Comparison of ENCODE assay signal across 28 cellular contexts in genomic region chr21:21963911-21964310, GRCh38.
"Had no signal": no experiment of that assay in that cellular context is flagged by ENCODE, and none has a peak within 500 bp of the region (broad histone marks: within the 10 kb centered on the region; RNA-seq: fewer than 3 reads in every experiment).

No MANE protein-coding gene starts in this region.

- H3K36me3 ChIP-seq: left ventricle myocardium inferior, neural progenitor cell, neutrophil, right atrium auricular region, right lobe of liver, stomach, thyroid gland, transverse colon, upper lobe of left lung, vagina had no signal

- H3K4me1 Mint-ChIP-seq: mesothelial cell of epicardium; naive B cell; natural killer cell; nephron progenitor cell; stimulated activated memory B cell treated with anti-CD40 and anti-IgM and Interleukin-4, amounts not matched to agents 10 μg/mL and 1 μg/mL and 100 μg/mL, for 72 hours had no signal

- H3K27me3 Mint-ChIP-seq: naive B cell; progenitor cell of endocrine pancreas; stimulated activated memory B cell treated with anti-CD40 and anti-IgM and Interleukin-4, amounts not matched to agents 10 μg/mL and 1 μg/mL and 100 μg/mL, for 72 hours had no signal

- H3K9ac ChIP-seq: neural progenitor cell, parathyroid adenoma had no signal

- H3K9me3 ChIP-seq: neutrophil, right lobe of liver, testis, thyroid gland, vagina had no signal

- H3K36me3 Mint-ChIP-seq: mesothelial cell of epicardium; natural killer cell; stimulated activated memory B cell treated with anti-CD40 and anti-IgM and Interleukin-4, amounts not matched to agents 10 μg/mL and 1 μg/mL and 100 μg/mL, for 72 hours had no signal

- H3K27ac ChIP-seq: left ventricle myocardium inferior, neural progenitor cell, neutrophil, parathyroid adenoma, right atrium auricular region, right lobe of liver, stomach, testis, thyroid gland, transverse colon, upper lobe of left lung, vagina had no signal

- H3K4me3 Mint-ChIP-seq: mesothelial cell of epicardium; naive B cell; natural killer cell; nephron progenitor cell; neural progenitor cell; stimulated activated memory B cell treated with anti-CD40 and anti-IgM and Interleukin-4, amounts not matched to agents 10 μg/mL and 1 μg/mL and 100 μg/mL, for 72 hours had no signal

- DNase-seq: hippocampal formation; islet precursor cell; left ventricle myocardium inferior; naive B cell; natural killer cell; nephron progenitor cell; occipital lobe; right lobe of liver; stimulated activated CD4-positive, alpha-beta T cell treated with anti-CD3 and anti-CD28 coated beads, Interleukin-1b, Interleukin-23, amount 100 ng/mL, for 48 hours; stimulated activated CD4-positive, alpha-beta T cell treated with anti-CD3 and anti-CD28 coated beads, Interleukin-2, amount 100 ng/mL, for 48 hours; stimulated activated CD4-positive, alpha-beta T cell treated with anti-CD3 and anti-CD28 coated beads, Interleukin-4, amount 100 ng/mL, for 4 hours; stimulated activated CD8-positive, alpha-beta memory T cell treated with anti-CD3 and anti-CD28 coated beads, Interleukin-4, amount 100 ng/mL, for 48 hours; stimulated activated naive CD8-positive, alpha-beta T cell treated with anti-CD3 and anti-CD28 coated beads, Interleukin-15, Interleukin-2, amounts not matched to agents 100 U/mL and 50 U/mL, for 24 hours; stomach; testis; thyroid gland; transverse colon; upper lobe of left lung had no signal

- H3K27ac Mint-ChIP-seq: mesothelial cell of epicardium; naive B cell; natural killer cell; nephron progenitor cell; neural progenitor cell; progenitor cell of endocrine pancreas; stimulated activated memory B cell treated with anti-CD40 and anti-IgM and Interleukin-4, amounts not matched to agents 10 μg/mL and 1 μg/mL and 100 μg/mL, for 72 hours had no signal

- H3K4me1 ChIP-seq: left ventricle myocardium inferior, neural progenitor cell, parathyroid adenoma, right atrium auricular region, right lobe of liver, stomach, thyroid gland, transverse colon, upper lobe of left lung, vagina had no signal

- H3K27me3 ChIP-seq: neural progenitor cell, neutrophil, right atrium auricular region, right lobe of liver, stomach, testis, thyroid gland, transverse colon, upper lobe of left lung, vagina had no signal

- H3K4me3 ChIP-seq: left ventricle myocardium inferior, lung, neural progenitor cell, right atrium auricular region, right lobe of liver, smooth muscle cell, stomach, testis, thyroid gland, transverse colon, upper lobe of left lung, vagina had no signal
